In genomic region chr19:15379996-15380647, GRCh38 we compare ENCODE assay signal across 8 cellular contexts. TPM values are rescaled to one million over a fixed set of nuclear protein-coding genes. Genes with fewer than 3 reads are reported as not detected.
A peak's percentile ranks its signal among the peaks of the same experiment; 100 is the strongest.
DNase-seq lines count a peak whose midpoint lies in the region; ATAC-seq and TF ChIP-seq lines count a peak whose summit lies in the region.

No MANE protein-coding gene starts in this region.

- H3K27ac ChIP-seq in BLaER1 treated with 17β-estradiol and CSF1 and Interleukin-3, amounts not matched to agents 10 nM and 100 nM: peak overlapping the region; percentile 63 to 99 (median 83)

- H3K27ac Mint-ChIP-seq in activated naive CD8-positive, alpha-beta T cell treated with anti-CD3 and anti-CD28 coated beads, Interleukin-2, amount 10 ng/mL, durations not matched to agents 7 days and 5 days: peak overlapping the region; percentile 100

- H4K20me1 ChIP-seq in BLaER1 treated with 17β-estradiol and CSF1 and Interleukin-3, amounts not matched to agents 10 nM and 100 nM: peaks cover 29 to 75% (median 42%) of the 10 kb centered on the region in 11 experiments

- H3K4me3 ChIP-seq in BLaER1 treated with 17β-estradiol and CSF1 and Interleukin-3, amounts not matched to agents 10 nM and 100 nM: peak overlapping the region; percentile 73 to 100 (median 91)
- H3K4me3 ChIP-seq in skeletal muscle cell (ENCODE audit: low read depth, low read length): peak overlapping the region; percentile 60

- DNase-seq in NCI-H2171 (lab: John Stamatoyannopoulos, UW) (peak; percentile 55), iPS DF 4.7 (ENCODE audit: extremely low read depth, low spot score) (peak; percentile 7), skeletal muscle cell (ENCODE audit: low read depth) (no peak), AML-193 (lab: John Stamatoyannopoulos, UW) (no peak)
- DNase-seq in activated naive CD8-positive, alpha-beta T cell treated with anti-CD3 and anti-CD28 coated beads, Interleukin-2, amount 10 ng/mL, durations not matched to agents 7 days and 5 days: no peak

- peaks cover 6% of the 10 kb centered on the region for H3K36me3 Mint-ChIP-seq in activated naive CD8-positive, alpha-beta T cell treated with anti-CD3 and anti-CD28 coated beads, Interleukin-2, amount 10 ng/mL, durations not matched to agents 7 days and 5 days

- TF ChIP-seq POLR2A in GM18505 (IDR thresholded peaks at IDR 0.05; ENCODE audit: borderline replicate concordance, extremely low read depth, insufficient read depth, insufficient read length): no peak

- no peaks in the 10 kb centered on the region for H3K9me3 Mint-ChIP-seq in activated naive CD8-positive, alpha-beta T cell treated with anti-CD3 and anti-CD28 coated beads, Interleukin-2, amount 10 ng/mL, durations not matched to agents 7 days and 5 days

- H3K4me1 ChIP-seq in BLaER1 treated with 17β-estradiol and CSF1 and Interleukin-3, amounts not matched to agents 10 nM and 100 nM: peaks cover 30 to 55% (median 42%) of the 10 kb centered on the region in 10 experiments

- peaks cover 14 to 53% (median 33%) of the 10 kb centered on the region in 11 experiments; a peak in 21 of 22 replicates for H3K36me3 ChIP-seq in BLaER1 treated with 17β-estradiol and CSF1 and Interleukin-3, amounts not matched to agents 10 nM and 100 nM

- peak overlapping the region; percentile 80 to 99 (median 95) for H3K9ac ChIP-seq in BLaER1 treated with 17β-estradiol and CSF1 and Interleukin-3, amounts not matched to agents 10 nM and 100 nM

- H3K27me3 Mint-ChIP-seq in activated naive CD8-positive, alpha-beta T cell treated with anti-CD3 and anti-CD28 coated beads, Interleukin-2, amount 10 ng/mL, durations not matched to agents 7 days and 5 days: no peaks in the 10 kb centered on the region

- peak overlapping the region; percentile 73 to 97 (median 92) for H3K4me2 ChIP-seq in BLaER1 treated with 17β-estradiol and CSF1 and Interleukin-3, amounts not matched to agents 10 nM and 100 nM

- peak overlapping the region; percentile 98 for H3K4me3 Mint-ChIP-seq in activated naive CD8-positive, alpha-beta T cell treated with anti-CD3 and anti-CD28 coated beads, Interleukin-2, amount 10 ng/mL, durations not matched to agents 7 days and 5 days

- no peaks in the 10 kb centered on the region for H3K9me3 ChIP-seq in BLaER1 treated with 17β-estradiol and CSF1 and Interleukin-3, amounts not matched to agents 10 nM and 100 nM (replicated peaks in 1 of 11)

- peaks cover 22% of the 10 kb centered on the region for H3K4me1 Mint-ChIP-seq in activated naive CD8-positive, alpha-beta T cell treated with anti-CD3 and anti-CD28 coated beads, Interleukin-2, amount 10 ng/mL, durations not matched to agents 7 days and 5 days

- POLR2A ChIA-PET in activated naive CD8-positive, alpha-beta T cell treated with anti-CD3 and anti-CD28 coated beads, Interleukin-2, amount 10 ng/mL, durations not matched to agents 7 days and 5 days (lab: Charles Lee): interaction anchor here (0.5 to 3.7 kb wide), 19 partner anchors 9 to 1746 kb away, joined by 3 to 88 read pairs (median 5); partner anchors contain the start of genes AKAP8L, BRD4, FAM32A and RASAL3

- H3K27me3 ChIP-seq in BLaER1 treated with 17β-estradiol and CSF1 and Interleukin-3, amounts not matched to agents 10 nM and 100 nM: no peaks in the 10 kb centered on the region

- ATAC-seq in GM18505 (IDR thresholded peaks at IDR 0.05; ENCODE audit: unreplicated experiment) (peak; percentile 19), HG02938 (IDR thresholded peaks at IDR 0.05; ENCODE audit: unreplicated experiment) (peak; percentile 32)
- peak; percentile 38 for ATAC-seq in activated naive CD8-positive, alpha-beta T cell treated with anti-CD3 and anti-CD28 coated beads, Interleukin-2, amount 10 ng/mL, durations not matched to agents 7 days and 5 days (ENCODE audit: low read depth)

RNA-seq across cellular contexts. Expression of gene AKAP8, which starts 0.5 kb away (rescaled TPM):
- total RNA-seq in activated naive CD8-positive, alpha-beta T cell treated with anti-CD3 and anti-CD28 coated beads, Interleukin-2, amount 10 ng/mL, durations not matched to agents 7 days and 5 days: 10 to 100 TPM; 57.4 to 59.1 TPM

RNA-seq across cellular contexts. Expression of gene AKAP8L, which starts 38.7 kb away (rescaled TPM):
- 100 to 1,000 TPM; 146 to 149 TPM for total RNA-seq in activated naive CD8-positive, alpha-beta T cell treated with anti-CD3 and anti-CD28 coated beads, Interleukin-2, amount 10 ng/mL, durations not matched to agents 7 days and 5 days

RNA-seq across cellular contexts. Expression of gene BRD4, which starts 47.8 kb away (rescaled TPM):
- total RNA-seq in activated naive CD8-positive, alpha-beta T cell treated with anti-CD3 and anti-CD28 coated beads, Interleukin-2, amount 10 ng/mL, durations not matched to agents 7 days and 5 days: 100 to 1,000 TPM; 132 to 134 TPM

Comparison
In these comparisons a context has a peak if more than half of its experiments do, and no peak if none do; other contexts are left out.
1. DNase-seq: peak in NCI-H2171 (single experiment) and iPS DF 4.7 (single experiment); none in activated naive CD8-positive, alpha-beta T cell treated with anti-CD3 and anti-CD28 coated beads, Interleukin-2, amount 10 ng/mL, durations not matched to agents 7 days and 5 days (single experiment), skeletal muscle cell (single experiment) and AML-193 (0 of 2).
2. Peak in every context shown above with its lines, with median percentiles within 50 percentile points of each other: ATAC-seq.